In the genomic region with DNA sequence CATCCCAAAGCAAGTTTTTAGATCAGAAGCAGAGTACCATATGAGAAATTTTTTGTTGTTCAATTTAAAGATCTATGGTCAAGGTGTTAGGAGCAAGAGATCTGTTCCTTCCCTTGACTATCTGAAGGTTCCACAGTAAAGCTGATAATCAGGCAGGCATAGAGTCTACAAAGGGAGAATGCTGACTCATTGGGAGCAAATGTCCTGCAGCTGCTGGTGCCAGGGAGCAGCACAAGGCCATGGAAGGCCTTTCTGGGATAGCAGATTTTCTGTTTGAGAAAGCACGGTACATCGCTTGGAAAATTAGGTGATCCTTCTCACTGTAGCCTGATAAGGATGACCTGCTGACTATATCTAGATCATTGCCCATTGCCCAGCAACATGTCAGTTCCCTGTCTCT, we compare ENCODE assay signal across 28 cellular contexts.
DNase-seq lines count a peak whose midpoint lies in the region; ATAC-seq, FAIRE-seq and TF ChIP-seq lines count a peak whose summit lies in the region.
"Had no signal": no experiment of that assay in that cellular context is flagged by ENCODE, and none has a peak within 500 bp of the region (broad histone marks: within the 10 kb centered on the region; RNA-seq: fewer than 3 reads in every experiment).

No MANE protein-coding gene starts in this region.

- peak; percentile 26 for DNase-seq in AG20443 (ENCODE audit: low spot score)
- DNase-seq in UCSD-AML1 (lab: John Stamatoyannopoulos, UW; ENCODE audit: unreplicated experiment) = peak; percentile 6
- peak; percentile 7 for DNase-seq in epithelial cell of esophagus (ENCODE audit: low read depth)
- DNase-seq in HepG2 (ENCODE audit: low spot score) = peak; percentile 3
- no peak for DNase-seq in nephron progenitor cell
- DNase-seq in H4 (ENCODE audit: low spot score) = no peak
- no peak for DNase-seq in NCI-H1694 treated with DMSO at 0.1 percent for 48 hours (lab: John Stamatoyannopoulos, UW)
- DNase-seq: activated CD4-positive, alpha-beta memory T cell treated with anti-CD3 and anti-CD28 coated beads for 36 hours; activated naive CD4-positive, alpha-beta T cell; activated T-cell treated with anti-CD3 and anti-CD28 coated beads, Interleukin-2, amount 50 U/mL, for 1 hour; aorta; colonic mucosa; gastrocnemius medialis; HCEC 1CT; left colon; NCI-H1092 treated with DMSO at 0.1 percent for 48 hours; NCI-H2107; NCI-H510A; NK-92 treated with Interleukin-12 subunit alpha and Interleukin-12 subunit beta, amount 100 ng/mL, for 24 hours; Peyer's patch; stimulated activated CD4-positive, alpha-beta T cell treated with anti-CD3 and anti-CD28 coated beads, Interleukin-2, amount 100 ng/mL, for 24 hours; stimulated activated naive CD4-positive, alpha-beta T cell; T-helper 2 cell; thyroid gland had no signal

- no peaks in the 10 kb centered on the region for H3K9me3 Mint-ChIP-seq in nephron progenitor cell
- H3K9me3 Mint-ChIP-seq: activated CD4-positive, alpha-beta memory T cell treated with anti-CD3 and anti-CD28 coated beads for 36 hours; natural killer cell treated with Interleukin-12 subunit alpha and Interleukin-12 subunit beta and Interleukin-15 and Interleukin-18, amount 100 ng/mL, for 72 hours had no signal

- TF ChIP-seq EP300 in HepG2 (IDR thresholded peaks at IDR 0.05; ENCODE audit: low read depth in 2 of 2, low read length in 2 of 2) (no peak), HepG2 (CRISPR knock-in tag; IDR thresholded peaks at IDR 0.05; ENCODE audit: borderline replicate concordance) (no peak)

- TF ChIP-seq CTCF in epithelial cell of esophagus (IDR thresholded peaks at IDR 0.05; ENCODE audit: insufficient read depth, low read depth, low read length, missing control alignments) (no peak), HepG2 (CRISPR knock-in tag; IDR thresholded peaks at IDR 0.05) (no peak), nephron progenitor cell (IDR thresholded peaks at IDR 0.05) (no peak)

- H3K27me3 Mint-ChIP-seq in nephron progenitor cell (ENCODE audit: low read depth, poor library complexity) = peaks cover 3% of the 10 kb centered on the region
- H3K27me3 Mint-ChIP-seq: activated CD4-positive, alpha-beta memory T cell treated with anti-CD3 and anti-CD28 coated beads for 36 hours; natural killer cell treated with Interleukin-12 subunit alpha and Interleukin-12 subunit beta and Interleukin-15 and Interleukin-18, amount 100 ng/mL, for 72 hours had no signal

- peaks cover 10% of the 10 kb centered on the region; the same call in 1 of the 2 replicates for H3K4me1 ChIP-seq in HepG2 (ENCODE audit: insufficient read depth, low read length)
- H3K4me1 ChIP-seq: colonic mucosa had no signal

- no peak for TF ChIP-seq POLR2A in HepG2 (IDR thresholded peaks at IDR 0.05; ENCODE audit: insufficient read depth in 1 of 2, low read depth in 2 of 2, low read length in 2 of 2)

- POLR2A ChIA-PET in HepG2 (lab: Yijun Ruan, JAX) = no interaction called here

- CTCF ChIA-PET in HepG2 (lab: Yijun Ruan, JAX; ENCODE audit: low intra/inter-chr PET ratio, low total read pairs) = no interaction called here

- H3K9me3 ChIP-seq in HepG2 (ENCODE audit: low read length) = no peaks in the 10 kb centered on the region
- H3K9me3 ChIP-seq: colonic mucosa, gastrocnemius medialis, Peyer's patch, thyroid gland had no signal

- no TSS peak for BruUV-seq in HepG2 (replicated peaks; lab: Mats Ljungman, UMichigan)

- peaks cover 18% of the 10 kb centered on the region for H3K4me1 Mint-ChIP-seq in nephron progenitor cell

- H3K4me3 Mint-ChIP-seq in nephron progenitor cell = no peak overlapping the region
- H3K4me3 Mint-ChIP-seq: activated CD4-positive, alpha-beta memory T cell treated with anti-CD3 and anti-CD28 coated beads for 36 hours; natural killer cell treated with Interleukin-12 subunit alpha and Interleukin-12 subunit beta and Interleukin-15 and Interleukin-18, amount 100 ng/mL, for 72 hours had no signal

- H3K9ac ChIP-seq in HepG2 (ENCODE audit: insufficient read depth, low read depth, low read length) = no peak overlapping the region

- H2AFZ ChIP-seq in HepG2 (ENCODE audit: low read length) = no peak overlapping the region

- ATAC-seq in HepG2 (0 out of 3 replicates have a peak, but pooled peaks have one; percentile 27), HG02623 (IDR thresholded peaks at IDR 0.05; ENCODE audit: unreplicated experiment) (no peak)
- ATAC-seq: gastrocnemius medialis; left colon; natural killer cell treated with Interleukin-12 subunit alpha and Interleukin-12 subunit beta and Interleukin-15 and Interleukin-18, amount 100 ng/mL, for 72 hours had no signal

- H3K27me3 ChIP-seq in HepG2 (ENCODE audit: control insufficient read depth in 1 of 2, insufficient read depth in 2 of 2, low read length in 2 of 2) = no peaks in the 10 kb centered on the region; a peak in 1 of 5 replicates
- H3K27me3 ChIP-seq: colonic mucosa, gastrocnemius medialis, Peyer's patch, thyroid gland had no signal

- intact Hi-C loops in HepG2 (cut with micrococcal nuclease; ENCODE audit: unreplicated experiment) = loop anchor here (5.0 to 10.0 kb wide), 2 partner anchors 231 to 759 kb away; no protein-coding TSS in a partner anchor

- no peaks in the 10 kb centered on the region for H3K36me3 ChIP-seq in HepG2 (replicated peaks in 1 of 2; ENCODE audit: control insufficient read depth in 1 of 2, insufficient read depth in 2 of 2, low read length in 2 of 2)
- H3K36me3 ChIP-seq: colonic mucosa, gastrocnemius medialis, Peyer's patch, thyroid gland had no signal

- no peak for FAIRE-seq in HepG2 (lab: Jason Lieb, UNC)

- H3K4me2 ChIP-seq in HepG2 (ENCODE audit: low read depth, low read length) = no peak overlapping the region

- no peak overlapping the region for H3K27ac Mint-ChIP-seq in nephron progenitor cell
- H3K27ac Mint-ChIP-seq: activated CD4-positive, alpha-beta memory T cell treated with anti-CD3 and anti-CD28 coated beads for 36 hours; natural killer cell treated with Interleukin-12 subunit alpha and Interleukin-12 subunit beta and Interleukin-15 and Interleukin-18, amount 100 ng/mL, for 72 hours; progenitor cell of endocrine pancreas had no signal

- no peaks in the 10 kb centered on the region for H3K79me2 ChIP-seq in HepG2 (ENCODE audit: insufficient read depth, low read length)

- H3K4me3 ChIP-seq in epithelial cell of esophagus (ENCODE audit: low read length) (no peak overlapping the region), HepG2 (replicated peaks in 1 of 3; ENCODE audit: insufficient read depth in 1 of 3, low read depth in 2 of 3, low read length in 3 of 3) (no peak overlapping the region)
- H3K4me3 ChIP-seq: colonic mucosa, gastrocnemius medialis, Peyer's patch, thyroid gland had no signal

- 10% methylated on average over 2 of the region's 2 CpGs for WGBS in HepG2 (ENCODE audit: low lambda C conversion rate)

- TF ChIP-seq RAD21 in HepG2 (CRISPR knock-in tag; IDR thresholded peaks at IDR 0.05) = no peak

- H3K36me3 Mint-ChIP-seq in nephron progenitor cell (ENCODE audit: low read depth) = no peaks in the 10 kb centered on the region
- H3K36me3 Mint-ChIP-seq: activated CD4-positive, alpha-beta memory T cell treated with anti-CD3 and anti-CD28 coated beads for 36 hours; natural killer cell treated with Interleukin-12 subunit alpha and Interleukin-12 subunit beta and Interleukin-15 and Interleukin-18, amount 100 ng/mL, for 72 hours had no signal

- H4K20me1 ChIP-seq in HepG2 (ENCODE audit: insufficient read depth, low read length) = no peaks in the 10 kb centered on the region

- in situ Hi-C loops in HepG2 (cut with HindIII; ENCODE audit: extremely low pct_ligation_motif_present, low pct_unique_long_range_greater_than_20kb) = loop anchor here (5.0 kb wide), 1 partner anchor 484 kb away; no protein-coding TSS in a partner anchor

- H3K27ac ChIP-seq in HepG2 (ENCODE audit: extremely low read length, insufficient read depth, low read length) = no peak overlapping the region
- H3K27ac ChIP-seq: C4-2B, colonic mucosa, gastrocnemius medialis, Peyer's patch, thyroid gland had no signal

TF ChIP-seq in HepG2, 621 proteins besides CTCF, POLR2A, EP300 and RAD21:
- TF ChIP-seq NFE2L2 (IDR thresholded peaks at IDR 0.05; ENCODE audit: low read length) (peak; percentile 56; the same call in 1 of the 2 replicates), NFE2 (CRISPR knock-in tag; IDR thresholded peaks at IDR 0.05) (peak; percentile 64; the same call in 1 of the 2 replicates), ZNF276 (CRISPR knock-in tag; IDR thresholded peaks at IDR 0.05; ENCODE audit: low read depth) (no peak), MAFK (conservative IDR thresholded peaks at IDR 0.05 in 1 of 2, IDR thresholded peaks at IDR 0.05 in 1 of 2; ENCODE audit: low read length in 2 of 2) (peak in 1 of 2 experiments; percentile 13; a peak in 1 of 4 replicates), IKZF4 (CRISPR knock-in tag; IDR thresholded peaks at IDR 0.05; ENCODE audit: borderline replicate concordance, low read depth, not compliant biosample characterization) (no peak), FOSL2 (CRISPR knock-in tag; IDR thresholded peaks at IDR 0.05) (0 out of 2 replicates have a peak, but pooled peaks have one; percentile 13)

Comparison
In these comparisons a context has a peak if more than half of its experiments do, and no peak if none do; other contexts are left out.
1. DNase-seq: peak in AG20443 (single experiment), UCSD-AML1 (single experiment), epithelial cell of esophagus (single experiment) and HepG2 (single experiment); none in nephron progenitor cell (single experiment), H4 (single experiment) and NCI-H1694 treated with DMSO at 0.1 percent for 48 hours (single experiment).